Comparison of ENCODE assay signal across 21 cellular contexts in the genomic region with DNA sequence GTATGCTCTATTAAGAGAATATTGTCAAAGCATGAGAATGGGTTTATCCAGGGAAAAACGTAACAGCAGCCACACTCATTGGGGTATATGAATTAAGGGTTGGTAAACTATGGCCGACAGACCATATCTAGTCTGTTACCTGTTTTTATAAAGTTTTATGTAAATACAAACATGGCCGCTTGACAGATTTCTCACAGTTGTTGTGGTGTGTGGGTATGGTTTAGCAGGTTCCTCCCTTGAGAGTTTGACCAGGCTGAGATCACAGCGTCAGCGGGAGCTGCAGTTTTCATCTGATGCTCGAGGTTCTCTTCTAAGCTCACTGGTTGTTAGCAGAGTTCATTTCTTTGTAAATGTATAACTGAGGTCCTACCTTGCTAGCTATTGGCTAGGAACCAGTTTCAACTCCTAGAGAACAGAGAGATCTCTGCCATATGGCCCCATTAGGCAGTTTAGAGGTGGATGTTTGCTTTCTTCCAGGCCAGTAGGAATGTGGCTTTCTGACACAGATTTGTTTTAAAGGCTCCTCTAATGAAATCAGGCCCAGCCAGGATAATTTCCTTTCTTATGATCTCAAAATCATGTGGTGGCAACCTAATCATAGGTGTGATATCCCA. TPM values are rescaled to one million over a fixed set of nuclear protein-coding genes. Genes with fewer than 3 reads are reported as not detected.
"Had no signal": no experiment of that assay in that cellular context is flagged by ENCODE, and none has a peak within 500 bp of the region (broad histone marks: within the 10 kb centered on the region; RNA-seq: fewer than 3 reads in every experiment).

No MANE protein-coding gene starts in this region.

- H3K36me3 ChIP-seq: ovary had no signal

- FAIRE-seq: colon, endothelial cell of umbilical vein had no signal

- H3K27ac Mint-ChIP-seq: dendritic cell treated with granulocyte-macrophage colony-stimulating factor and Interleukin-4, amounts not matched to agents 40 ng/mL and 50 ng/mL, for 4 days; naive B cell; progenitor cell of endocrine pancreas; stimulated activated memory B cell treated with anti-CD40 and anti-IgM and Interleukin-4, amounts not matched to agents 10 μg/mL and 1 μg/mL and 100 μg/mL, for 72 hours; stimulated activated naive CD8-positive, alpha-beta T cell treated with anti-CD3 and anti-CD28 coated beads, Interleukin-15, Interleukin-2, amounts not matched to agents 100 ng/mL and 50 ng/mL, for 24 hours had no signal

- ATAC-seq: foreskin keratinocyte; left colon; left ventricle myocardium superior; right cardiac atrium; stimulated activated memory B cell treated with anti-CD40 and anti-IgM and Interleukin-4, amounts not matched to agents 10 μg/mL and 1 μg/mL and 100 μg/mL, for 72 hours had no signal

- DNase-seq: cerebellar nuclear complex; erythroblast; foreskin keratinocyte; left colon; left ventricle myocardium superior; mesenchymal stem cell; midbrain; naive B cell; nucleus accumbens; ovary; right cardiac atrium; stimulated activated CD4-positive, alpha-beta T cell treated with anti-CD3 and anti-CD28 coated beads, Interleukin-4, amount 100 ng/mL, for 24 hours; testis; transverse colon had no signal

- H3K27ac ChIP-seq: foreskin keratinocyte, ovary, testis, transverse colon had no signal

- H3K9me3 ChIP-seq: ovary, testis, transverse colon had no signal

- H3K9me3 Mint-ChIP-seq: dendritic cell treated with granulocyte-macrophage colony-stimulating factor and Interleukin-4, amounts not matched to agents 40 ng/mL and 50 ng/mL, for 4 days; naive B cell; stimulated activated memory B cell treated with anti-CD40 and anti-IgM and Interleukin-4, amounts not matched to agents 10 μg/mL and 1 μg/mL and 100 μg/mL, for 72 hours; stimulated activated naive CD8-positive, alpha-beta T cell treated with anti-CD3 and anti-CD28 coated beads, Interleukin-15, Interleukin-2, amounts not matched to agents 100 ng/mL and 50 ng/mL, for 24 hours had no signal

- H3K27me3 Mint-ChIP-seq: naive B cell; progenitor cell of endocrine pancreas; stimulated activated memory B cell treated with anti-CD40 and anti-IgM and Interleukin-4, amounts not matched to agents 10 μg/mL and 1 μg/mL and 100 μg/mL, for 72 hours; stimulated activated naive CD8-positive, alpha-beta T cell treated with anti-CD3 and anti-CD28 coated beads, Interleukin-15, Interleukin-2, amounts not matched to agents 100 ng/mL and 50 ng/mL, for 24 hours had no signal

- H3K27me3 ChIP-seq: foreskin keratinocyte, ovary, testis, transverse colon had no signal

- H3K4me1 ChIP-seq: foreskin keratinocyte, testis, transverse colon had no signal

- H3K4me3 Mint-ChIP-seq: dendritic cell treated with granulocyte-macrophage colony-stimulating factor and Interleukin-4, amounts not matched to agents 40 ng/mL and 50 ng/mL, for 4 days; naive B cell; stimulated activated memory B cell treated with anti-CD40 and anti-IgM and Interleukin-4, amounts not matched to agents 10 μg/mL and 1 μg/mL and 100 μg/mL, for 72 hours; stimulated activated naive CD8-positive, alpha-beta T cell treated with anti-CD3 and anti-CD28 coated beads, Interleukin-15, Interleukin-2, amounts not matched to agents 100 ng/mL and 50 ng/mL, for 24 hours had no signal

- H3K4me3 ChIP-seq: lung, ovary, testis, transverse colon had no signal

- H3K4me1 Mint-ChIP-seq: naive B cell; stimulated activated memory B cell treated with anti-CD40 and anti-IgM and Interleukin-4, amounts not matched to agents 10 μg/mL and 1 μg/mL and 100 μg/mL, for 72 hours had no signal

RNA-seq across cellular contexts. Expression of gene GRIK4, which starts 45.5 kb away (rescaled TPM):
- total RNA-seq: foreskin keratinocyte, progenitor cell of endocrine pancreas had no signal
- polyA plus RNA-seq: foreskin keratinocyte had no signal
